Comparison of ENCODE assay signal across 8 cellular contexts in genomic region chr6:42564496-42564890, GRCh38. TPM values are rescaled to one million over a fixed set of nuclear protein-coding genes. Genes with fewer than 3 reads are reported as not detected.
DNase-seq lines count a peak whose midpoint lies in the region; ATAC-seq and TF ChIP-seq lines count a peak whose summit lies in the region.

No MANE protein-coding gene starts in this region.

- DNase-seq in activated CD8-positive, alpha-beta T cell treated with anti-CD3 and anti-CD28 coated beads for 36 hours, result peak; percentile 20
- DNase-seq in stimulated activated naive CD8-positive, alpha-beta T cell treated with anti-CD3 and anti-CD28 coated beads, Interleukin-15, amount 100 ng/mL, for 72 hours, result no peak
- no peak for DNase-seq in UCSD-AML1 (lab: John Stamatoyannopoulos, UW; ENCODE audit: unreplicated experiment)

- H3K27me3 Mint-ChIP-seq in activated CD8-positive, alpha-beta T cell treated with anti-CD3 and anti-CD28 coated beads for 36 hours, result no peaks in the 10 kb centered on the region
- no peaks in the 10 kb centered on the region for H3K27me3 Mint-ChIP-seq in stimulated activated naive CD8-positive, alpha-beta T cell treated with anti-CD3 and anti-CD28 coated beads, Interleukin-15, amount 100 ng/mL, for 72 hours

- peak overlapping the region; percentile 95 for H3K4me3 ChIP-seq in iPS-18c (ENCODE audit: insufficient read depth, low read depth, low read length)

- TF ChIP-seq CTCF in activated CD8-positive, alpha-beta T cell treated with anti-CD3 and anti-CD28 coated beads for 36 hours (IDR thresholded peaks at IDR 0.05), result no peak

- H3K4me3 Mint-ChIP-seq in activated CD8-positive, alpha-beta T cell treated with anti-CD3 and anti-CD28 coated beads for 36 hours, result peak overlapping the region; percentile 95
- peak overlapping the region; percentile 92 to 98 for H3K4me3 Mint-ChIP-seq in stimulated activated naive CD8-positive, alpha-beta T cell treated with anti-CD3 and anti-CD28 coated beads, Interleukin-15, amount 100 ng/mL, for 72 hours

- intact Hi-C loops in activated CD8-positive, alpha-beta T cell treated with anti-CD3 and anti-CD28 coated beads for 36 hours (cut with micrococcal nuclease), result no loop called here

- peaks cover 28% of the 10 kb centered on the region for H3K4me1 Mint-ChIP-seq in activated CD8-positive, alpha-beta T cell treated with anti-CD3 and anti-CD28 coated beads for 36 hours (ENCODE audit: low read depth)
- peaks cover 34% of the 10 kb centered on the region for H3K4me1 Mint-ChIP-seq in stimulated activated naive CD8-positive, alpha-beta T cell treated with anti-CD3 and anti-CD28 coated beads, Interleukin-15, amount 100 ng/mL, for 72 hours

- CTCF ChIA-PET in activated CD8-positive, alpha-beta T cell treated with anti-CD3 and anti-CD28 coated beads for 36 hours (lab: Charles Lee), result interaction anchor here (0.9 to 5.5 kb wide), 12 partner anchors 8 to 316 kb away, joined by 3 to 57 read pairs (median 4); no protein-coding TSS in a partner anchor

- POLR2A ChIA-PET in activated CD8-positive, alpha-beta T cell treated with anti-CD3 and anti-CD28 coated beads for 36 hours (lab: Charles Lee), result interaction anchor here (0.6 to 1.7 kb wide), 12 partner anchors 8 to 783 kb away, joined by 3 to 5 read pairs (median 3); partner anchors contain the start of genes TBCC and TRERF1

- H3K36me3 Mint-ChIP-seq in activated CD8-positive, alpha-beta T cell treated with anti-CD3 and anti-CD28 coated beads for 36 hours (ENCODE audit: low read depth), result peaks cover 25% of the 10 kb centered on the region

- peak; percentile 3 for ATAC-seq in GM18499 (IDR thresholded peaks at IDR 0.05; ENCODE audit: insufficient read depth, unreplicated experiment)
- ATAC-seq in HG03280 (IDR thresholded peaks at IDR 0.05; ENCODE audit: unreplicated experiment), result peak; percentile 11
- ATAC-seq in activated CD8-positive, alpha-beta T cell treated with anti-CD3 and anti-CD28 coated beads for 36 hours, result peak; percentile 12
- peak; percentile 46 for ATAC-seq in stimulated activated naive CD8-positive, alpha-beta T cell treated with anti-CD3 and anti-CD28 coated beads, Interleukin-15, amount 100 ng/mL, for 72 hours
- no peak for ATAC-seq in GM18868 (IDR thresholded peaks at IDR 0.05; ENCODE audit: unreplicated experiment)
- no peak for ATAC-seq in HG02938 (IDR thresholded peaks at IDR 0.05; ENCODE audit: unreplicated experiment)

- no peaks in the 10 kb centered on the region for H3K9me3 ChIP-seq in iPS-18c (ENCODE audit: control insufficient read depth, insufficient read depth, low read length)

- peak overlapping the region; percentile 93 for H3K27ac Mint-ChIP-seq in activated CD8-positive, alpha-beta T cell treated with anti-CD3 and anti-CD28 coated beads for 36 hours
- peak overlapping the region; percentile 97 to 98 for H3K27ac Mint-ChIP-seq in stimulated activated naive CD8-positive, alpha-beta T cell treated with anti-CD3 and anti-CD28 coated beads, Interleukin-15, amount 100 ng/mL, for 72 hours

- H3K9me3 Mint-ChIP-seq in activated CD8-positive, alpha-beta T cell treated with anti-CD3 and anti-CD28 coated beads for 36 hours, result no peaks in the 10 kb centered on the region
- H3K9me3 Mint-ChIP-seq in stimulated activated naive CD8-positive, alpha-beta T cell treated with anti-CD3 and anti-CD28 coated beads, Interleukin-15, amount 100 ng/mL, for 72 hours, result no peaks in the 10 kb centered on the region

RNA-seq across cellular contexts. Expression of gene UBR2, which starts 0.7 kb away (rescaled TPM):
- total RNA-seq in activated CD8-positive, alpha-beta T cell treated with anti-CD3 and anti-CD28 coated beads for 36 hours, result 10 to 100 TPM; 24.5 to 25.8 TPM

Comparison
In these comparisons a context has a peak if more than half of its experiments do, and no peak if none do; other contexts are left out.
1. ATAC-seq: peak in GM18499 (single experiment), HG03280 (single experiment), activated CD8-positive, alpha-beta T cell treated with anti-CD3 and anti-CD28 coated beads for 36 hours (single experiment) and stimulated activated naive CD8-positive, alpha-beta T cell treated with anti-CD3 and anti-CD28 coated beads, Interleukin-15, amount 100 ng/mL, for 72 hours (single experiment); none in GM18868 (single experiment) and HG02938 (single experiment).